In the genomic region with DNA sequence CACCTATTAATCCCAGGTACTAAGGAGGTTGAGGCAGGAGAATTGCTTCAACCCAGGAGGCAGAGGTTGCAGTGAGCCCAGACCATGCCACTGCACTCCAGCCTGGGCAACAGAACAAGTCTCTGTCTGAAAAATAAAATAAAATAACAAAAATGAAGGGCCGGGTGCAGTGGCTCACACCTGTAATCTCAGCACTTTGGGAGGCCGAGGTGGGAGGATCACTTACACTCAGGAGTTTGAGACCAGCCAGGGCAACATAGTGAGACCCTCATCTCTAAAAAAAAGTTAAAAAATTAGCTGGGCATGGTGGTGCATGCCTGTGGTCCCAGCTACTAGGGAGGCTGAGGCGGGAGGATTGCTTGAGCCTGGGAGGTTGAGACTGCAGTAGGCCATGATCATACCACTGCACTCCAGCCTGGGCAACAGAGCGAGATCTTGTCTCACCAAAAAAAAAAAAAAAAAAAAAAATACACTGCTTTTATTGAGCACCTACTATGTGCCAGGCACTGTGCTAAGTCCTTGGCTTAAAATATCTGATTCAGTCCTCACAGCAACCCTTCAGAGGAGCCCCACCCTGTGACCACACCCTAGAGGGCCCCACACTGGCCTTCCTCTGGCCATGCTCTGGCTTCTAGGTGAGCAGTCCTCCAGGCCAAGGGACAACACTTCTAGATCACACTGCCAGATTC, we compare ENCODE assay signal across 12 cellular contexts. TPM values are rescaled to one million over a fixed set of nuclear protein-coding genes. Genes with fewer than 3 reads are reported as not detected.
DNase-seq lines count a peak whose midpoint lies in the region; ATAC-seq, FAIRE-seq and TF ChIP-seq lines count a peak whose summit lies in the region.
"Not testable (repeated sequence)": the region's sequence is repeated elsewhere in the genome, so short reads cannot be mapped to it uniquely, and the experiment has no call there.
"Had no signal": no experiment of that assay in that cellular context is flagged by ENCODE, and none has a peak within 500 bp of the region (broad histone marks: within the 10 kb centered on the region; RNA-seq: fewer than 3 reads in every experiment).

No MANE protein-coding gene starts in this region.

- intact Hi-C loops in Caco-2 (cut with micrococcal nuclease; ENCODE audit: unreplicated experiment) = loop anchor here (1.0 to 10.0 kb wide), 2 partner anchors 18 to 99 kb away; no protein-coding TSS in a partner anchor
- intact Hi-C loops in heart left ventricle (cut with DNase I) = loop anchor here in 4 of 10 donors (5.0 to 10.0 kb wide), 3 partner anchors 49 to 151 kb away; no protein-coding TSS in a partner anchor
- intact Hi-C loops in HepG2 (cut with micrococcal nuclease; ENCODE audit: unreplicated experiment) = not testable (repeated sequence)

- 0 out of 2 replicates have a peak overlapping the region, but pooled peaks have one; percentile 25 for H3K4me2 ChIP-seq in HepG2 (ENCODE audit: low read depth, low read length)
- not testable (repeated sequence) for H3K4me2 ChIP-seq in neuronal stem cell (ENCODE audit: insufficient read depth, low read length, poor library complexity, severe bottlenecking)

- DNase-seq in Caco-2; WTC11 (ENCODE audit: low spot score); coronary artery (ENCODE audit: low spot score); heart left ventricle; HepG2 (ENCODE audit: low spot score); neuronal stem cell (ENCODE audit: low spot score): not testable (repeated sequence)

- H3K23ac ChIP-seq in neuronal stem cell (ENCODE audit: low read depth, low read length, poor library complexity) = not testable (repeated sequence)

- not testable (repeated sequence) for H3K27me3 Mint-ChIP-seq in Caco-2 (ENCODE audit: insufficient read depth, unreplicated experiment); WTC11 (ENCODE audit: low read depth)

- H3K9me3 Mint-ChIP-seq in Caco-2 (ENCODE audit: unreplicated experiment); WTC11: not testable (repeated sequence)

- H3K4ac ChIP-seq in neuronal stem cell (ENCODE audit: low read length) = not testable (repeated sequence)

- not testable (repeated sequence) for H3K14ac ChIP-seq in neuronal stem cell (ENCODE audit: low read length)

- TF ChIP-seq POLR2A in heart left ventricle (IDR thresholded peaks at IDR 0.05); HepG2 (IDR thresholded peaks at IDR 0.05; ENCODE audit: insufficient read depth in 1 of 2, low read depth in 2 of 2, low read length in 2 of 2): not testable (repeated sequence)

- H2BK15ac ChIP-seq in neuronal stem cell (ENCODE audit: low read length) = peak overlapping the region; percentile 50

- peak overlapping the region; percentile 42 for H3K18ac ChIP-seq in neuronal stem cell (ENCODE audit: low read length)

- not testable (repeated sequence) for H3K4me3 Mint-ChIP-seq in Caco-2 (ENCODE audit: unreplicated experiment); WTC11

- ATAC-seq in WTC11, heart left ventricle, HepG2: not testable (repeated sequence)

- not testable (repeated sequence) for H2BK120ac ChIP-seq in neuronal stem cell (ENCODE audit: low read depth, low read length)

- not testable (repeated sequence) for H3K4me3 ChIP-seq in Caco-2 (ENCODE audit: low read depth, low read length); coronary artery; heart left ventricle; HepG2 (replicated peaks in 1 of 3; ENCODE audit: insufficient read depth in 1 of 3, low read depth in 2 of 3, low read length in 3 of 3); neuronal stem cell (ENCODE audit: low read length in 2 of 2); stomach smooth muscle (ENCODE audit: low read length in 2 of 2)

- not testable (repeated sequence) for H2AFZ ChIP-seq in HepG2 (ENCODE audit: low read length); neuronal stem cell (ENCODE audit: low read length)

- CTCF ChIA-PET in Caco-2 (lab: Charles Lee); HepG2 (lab: Yijun Ruan, JAX; ENCODE audit: low intra/inter-chr PET ratio, low total read pairs): not testable (repeated sequence)
- CTCF ChIA-PET in WTC11 (lab: Charles Lee) = interaction anchor here (2.0 kb wide), 1 partner anchor 24 kb away, joined by 10 read pairs; no protein-coding TSS in a partner anchor

- H3K9me3 ChIP-seq in Caco-2; heart left ventricle; HepG2 (ENCODE audit: low read length); neuronal stem cell (replicated peaks in 1 of 2; ENCODE audit: control insufficient read depth in 2 of 2, insufficient read depth in 1 of 2, low read depth in 1 of 2, low read length in 2 of 2); stomach smooth muscle (ENCODE audit: control insufficient read depth in 2 of 2, low read length in 2 of 2): not testable (repeated sequence)

- in situ Hi-C loops in HepG2 (cut with HindIII; ENCODE audit: extremely low pct_ligation_motif_present, low pct_unique_long_range_greater_than_20kb) = not testable (repeated sequence)

- H2BK12ac ChIP-seq in neuronal stem cell (ENCODE audit: low read length) = not testable (repeated sequence)

- TF ChIP-seq CTCF in Caco-2 (IDR thresholded peaks at IDR 0.05; ENCODE audit: insufficient read depth in 1 of 2, low read depth in 1 of 2, low read length in 1 of 2, severe bottlenecking in 1 of 2, unreplicated experiment in 1 of 2); WTC11 (IDR thresholded peaks at IDR 0.05); coronary artery (IDR thresholded peaks at IDR 0.05); heart left ventricle (IDR thresholded peaks at IDR 0.05); HepG2 (CRISPR knock-in tag; IDR thresholded peaks at IDR 0.05): not testable (repeated sequence)

- not testable (repeated sequence) for H3K36me3 ChIP-seq in Caco-2 (ENCODE audit: control insufficient read depth, insufficient read depth, low read length); heart left ventricle; HepG2 (replicated peaks in 1 of 2; ENCODE audit: control insufficient read depth in 1 of 2, insufficient read depth in 2 of 2, low read length in 2 of 2); neuronal stem cell (replicated peaks in 1 of 2; ENCODE audit: control insufficient read depth in 2 of 2, insufficient read depth in 2 of 2, low read length in 2 of 2); stomach smooth muscle (ENCODE audit: control insufficient read depth in 2 of 2, insufficient read depth in 2 of 2, low read length in 2 of 2)

- peaks cover 57% of the 10 kb centered on the region for H3K4me1 ChIP-seq in Caco-2
- H3K4me1 ChIP-seq in heart left ventricle = peaks cover 0 to 44% (median 23%) of the 10 kb centered on the region in 12 donors
- H3K4me1 ChIP-seq in HepG2 (ENCODE audit: insufficient read depth, low read length) = peaks cover 96% of the 10 kb centered on the region
- H3K4me1 ChIP-seq in neuronal stem cell (ENCODE audit: control insufficient read depth in 2 of 2, insufficient read depth in 1 of 2, low read depth in 1 of 2, low read length in 2 of 2) = peaks cover 2 to 20% of the 10 kb centered on the region in 2 donors
- peaks cover 63% of the 10 kb centered on the region for H3K4me1 ChIP-seq in stomach smooth muscle (ENCODE audit: control insufficient read depth, insufficient read depth, low read length)

- H3K4me1 Mint-ChIP-seq in Caco-2 (ENCODE audit: low read depth, unreplicated experiment) (peaks cover 30% of the 10 kb centered on the region), WTC11 (peaks cover 80% of the 10 kb centered on the region)

- TF ChIP-seq RAD21 in HepG2 (CRISPR knock-in tag; IDR thresholded peaks at IDR 0.05) = not testable (repeated sequence)

- peaks cover 20% of the 10 kb centered on the region for H3K36me3 Mint-ChIP-seq in Caco-2 (ENCODE audit: insufficient read depth, unreplicated experiment)
- H3K36me3 Mint-ChIP-seq in WTC11 = not testable (repeated sequence)

- not testable (repeated sequence) for H3K27me3 ChIP-seq in Caco-2 (replicated peaks; ENCODE audit: control insufficient read depth, insufficient read depth, low read length); heart left ventricle; HepG2 (ENCODE audit: control insufficient read depth in 1 of 2, insufficient read depth in 2 of 2, low read length in 2 of 2); stomach smooth muscle (ENCODE audit: control insufficient read depth in 1 of 2, insufficient read depth in 2 of 2, low read length in 2 of 2)
- H3K27me3 ChIP-seq in neuronal stem cell (ENCODE audit: control insufficient read depth in 3 of 3, insufficient read depth in 3 of 3, low read depth in 1 of 3, low read length in 3 of 3) = peaks cover 0 to 12% (median 11%) of the 10 kb centered on the region in 3 experiments

- not testable (repeated sequence) for H3K79me2 ChIP-seq in HepG2 (ENCODE audit: insufficient read depth, low read length)

- FAIRE-seq in HepG2 (lab: Jason Lieb, UNC) = not testable (repeated sequence)

- POLR2A ChIA-PET in Caco-2 (lab: Charles Lee); WTC11 (lab: Charles Lee): not testable (repeated sequence)
- POLR2A ChIA-PET in HepG2 (lab: Yijun Ruan, JAX) = interaction anchor here (0.7 kb wide), 1 partner anchor 74 kb away, joined by 3 read pairs; no protein-coding TSS in a partner anchor

- H2BK5ac ChIP-seq in neuronal stem cell (ENCODE audit: low read length) = not testable (repeated sequence)

- H4K91ac ChIP-seq in neuronal stem cell (ENCODE audit: low read depth, low read length, poor library complexity) = not testable (repeated sequence)

- H4K8ac ChIP-seq in neuronal stem cell (ENCODE audit: low read depth, low read length) = not testable (repeated sequence)

- WGBS in heart left ventricle, 4 donors = 85 to 100% (median 98%) methylated on average over 4 of the region's 4 CpGs
- WGBS in HepG2 (ENCODE audit: low lambda C conversion rate) = 74% methylated on average over 4 of the region's 4 CpGs
- WGBS in neuronal stem cell (ENCODE audit: extremely low coverage in 2 of 2, insufficient read length in 2 of 2, insufficient replicate concordance in 1 of 2), 2 donors = no CpG with 5 or more reads among the region's 4 CpGs

- not testable (repeated sequence) for H3K79me1 ChIP-seq in neuronal stem cell (ENCODE audit: low read depth, low read length)

- H3K9ac ChIP-seq in HepG2 (ENCODE audit: insufficient read depth, low read depth, low read length); neuronal stem cell (ENCODE audit: low read depth, low read length, poor library complexity); stomach smooth muscle (ENCODE audit: low read length in 2 of 2): not testable (repeated sequence)

- peak overlapping the region; percentile 95 for H3K27ac Mint-ChIP-seq in Caco-2 (ENCODE audit: unreplicated experiment)
- not testable (repeated sequence) for H3K27ac Mint-ChIP-seq in WTC11

- not testable (repeated sequence) for H2AK5ac ChIP-seq in neuronal stem cell (ENCODE audit: low read depth, low read length)

- TF ChIP-seq EP300 in HepG2 (IDR thresholded peaks at IDR 0.05; ENCODE audit: low read depth in 2 of 2, low read length in 2 of 2); HepG2 (CRISPR knock-in tag; IDR thresholded peaks at IDR 0.05; ENCODE audit: borderline replicate concordance): not testable (repeated sequence)

- not testable (repeated sequence) for BruUV-seq in Caco-2 (replicated peaks; lab: Mats Ljungman, UMichigan); HepG2 (replicated peaks; lab: Mats Ljungman, UMichigan)

- H3K27ac ChIP-seq in coronary artery (peak overlapping the region; percentile 80 to 86), heart left ventricle (peak overlapping the region in 9 of 12 donors; percentile 54 to 92 (median 74)), stomach smooth muscle (ENCODE audit: low read length) (peak overlapping the region; percentile 74)
- not testable (repeated sequence) for H3K27ac ChIP-seq in HepG2 (ENCODE audit: extremely low read length, insufficient read depth, low read length); neuronal stem cell (replicated peaks; ENCODE audit: low read length)

- H4K20me1 ChIP-seq in HepG2 (ENCODE audit: insufficient read depth, low read length) = not testable (repeated sequence)

RNA-seq across cellular contexts. Expression of a gene that starts 5.4 kb away (rescaled TPM):
- total RNA-seq in Caco-2 (2022) = 60.9 and 61.5 TPM in 2 replicates
- total RNA-seq in WTC11 (2021) = 134 to 140 TPM (median 137 TPM) in 3 replicates
- total RNA-seq in heart left ventricle = 1 to 10 TPM; 1.1 to 7.3 (median 3.6) TPM
- 1 to 10 TPM; 5.6 TPM for polyA plus RNA-seq in heart left ventricle
- total RNA-seq in HepG2 (2016; rRNA removed; fragmentation: Illumina TruSeq; extraction: Trizol) = 68.0 and 70.0 TPM in 2 replicates
- 21.0 and 21.9 TPM in 2 replicates for total RNA-seq in HepG2 (2016; cell fraction: cytosol; rRNA removed; fragmentation: Illumina TruSeq; extraction: Trizol; ENCODE audit: low read depth)
- total RNA-seq in HepG2 (2016; cell fraction: insoluble cytoplasmic fraction; rRNA removed; fragmentation: Illumina TruSeq; extraction: Trizol) = 67.8 and 73.3 TPM in 2 replicates
- total RNA-seq in HepG2 (2016; cell fraction: membrane; rRNA removed; fragmentation: Illumina TruSeq; extraction: Trizol) = 42.7 and 50.7 TPM in 2 replicates
- total RNA-seq in HepG2 (2016; cell fraction: nucleus; rRNA removed; fragmentation: Illumina TruSeq; extraction: Trizol) = 51.2 and 64.7 TPM in 2 replicates
- polyA plus RNA-seq in HepG2 (2011; rRNA removed) = 124 and 141 TPM in 2 replicates
- polyA plus RNA-seq in HepG2 (2011; cell fraction: cytosol; rRNA removed) = 66.2 and 82.5 TPM in 2 replicates
- 477 and 514 TPM in 2 replicates for polyA plus RNA-seq in HepG2 (2011; cell fraction: nucleus; rRNA removed)
- 189 and 204 TPM in 2 replicates for polyA plus RNA-seq in HepG2 (2012)
- 14.6 and 16.8 TPM in 2 replicates for polyA plus RNA-seq in HepG2 (2016; cell fraction: cytosol; fragmentation: Illumina TruSeq; extraction: Trizol; ENCODE audit: low read depth)
- 53.0 and 54.7 TPM in 2 replicates for polyA plus RNA-seq in HepG2 (2016; cell fraction: insoluble cytoplasmic fraction; fragmentation: Illumina TruSeq; extraction: Trizol; ENCODE audit: low read depth)
- 27.1 and 29.9 TPM in 2 replicates for polyA plus RNA-seq in HepG2 (2016; cell fraction: membrane; fragmentation: Illumina TruSeq; extraction: Trizol; ENCODE audit: low read depth)
- polyA plus RNA-seq in HepG2 (2016; cell fraction: nucleus; fragmentation: Illumina TruSeq; extraction: Trizol; ENCODE audit: insufficient read depth, low read depth) = 145 and 160 TPM in 2 replicates
- 4.6 and 63.9 TPM in 2 replicates for polyA minus RNA-seq in HepG2 (2011; rRNA and poly(A)+ RNA removed; ENCODE audit: low replicate concordance)
- 23.6 and 25.7 TPM in 2 replicates for polyA minus RNA-seq in HepG2 (2011; cell fraction: cytosol; rRNA and poly(A)+ RNA removed)
- polyA minus RNA-seq in HepG2 (2011; cell fraction: nucleus; rRNA and poly(A)+ RNA removed) = 126 and 135 TPM in 2 replicates
- 0.15 TPM for polyA plus RNA-seq in neuronal stem cell (2013, experiment 1 of 2)
- polyA plus RNA-seq in neuronal stem cell (2013, experiment 2 of 2) = not detected
- total RNA-seq: CD8-positive, alpha-beta T cell had no signal
- polyA plus RNA-seq: GM23248 had no signal

RNA-seq across cellular contexts. Expression of a gene that starts 29.6 kb away (rescaled TPM):
- total RNA-seq in Caco-2 (2022) = not detected in 2 replicates
- not detected in 3 replicates for total RNA-seq in WTC11 (2021)
- total RNA-seq in heart left ventricle = not detected
- not detected for polyA plus RNA-seq in heart left ventricle
- not detected in 2 replicates for total RNA-seq in HepG2 (2016; rRNA removed; fragmentation: Illumina TruSeq; extraction: Trizol)
- total RNA-seq in HepG2 (2016; cell fraction: cytosol; rRNA removed; fragmentation: Illumina TruSeq; extraction: Trizol; ENCODE audit: low read depth) = not detected in 2 replicates
- total RNA-seq in HepG2 (2016; cell fraction: insoluble cytoplasmic fraction; rRNA removed; fragmentation: Illumina TruSeq; extraction: Trizol) = not detected in 2 replicates
- total RNA-seq in HepG2 (2016; cell fraction: membrane; rRNA removed; fragmentation: Illumina TruSeq; extraction: Trizol) = not detected in 2 replicates
- not detected in 2 replicates for total RNA-seq in HepG2 (2016; cell fraction: nucleus; rRNA removed; fragmentation: Illumina TruSeq; extraction: Trizol)
- polyA plus RNA-seq in HepG2 (2011; rRNA removed) = not detected in 2 replicates
- not detected in 2 replicates for polyA plus RNA-seq in HepG2 (2011; cell fraction: cytosol; rRNA removed)
- polyA plus RNA-seq in HepG2 (2011; cell fraction: nucleus; rRNA removed) = not detected in 2 replicates
- polyA plus RNA-seq in HepG2 (2012) = not detected in 2 replicates
- not detected in 2 replicates for polyA plus RNA-seq in HepG2 (2016; cell fraction: cytosol; fragmentation: Illumina TruSeq; extraction: Trizol; ENCODE audit: low read depth)
- not detected in 2 replicates for polyA plus RNA-seq in HepG2 (2016; cell fraction: insoluble cytoplasmic fraction; fragmentation: Illumina TruSeq; extraction: Trizol; ENCODE audit: low read depth)
- polyA plus RNA-seq in HepG2 (2016; cell fraction: membrane; fragmentation: Illumina TruSeq; extraction: Trizol; ENCODE audit: low read depth) = not detected in 2 replicates
- polyA plus RNA-seq in HepG2 (2016; cell fraction: nucleus; fragmentation: Illumina TruSeq; extraction: Trizol; ENCODE audit: insufficient read depth, low read depth) = not detected in 2 replicates
- polyA minus RNA-seq in HepG2 (2011; rRNA and poly(A)+ RNA removed; ENCODE audit: low replicate concordance) = not detected in 2 replicates
- not detected in 2 replicates for polyA minus RNA-seq in HepG2 (2011; cell fraction: cytosol; rRNA and poly(A)+ RNA removed)
- polyA minus RNA-seq in HepG2 (2011; cell fraction: nucleus; rRNA and poly(A)+ RNA removed) = not detected in 2 replicates
- not detected for polyA plus RNA-seq in neuronal stem cell (2013, experiment 1 of 2)
- polyA plus RNA-seq in neuronal stem cell (2013, experiment 2 of 2) = not detected
- total RNA-seq: CD8-positive, alpha-beta T cell; GM12878; GM23248; H9 had no signal
- polyA plus RNA-seq: AG04450, GM12878, GM23248 had no signal

RNA-seq across cellular contexts. Expression of a gene that starts 31.4 kb away (rescaled TPM):
- total RNA-seq in Caco-2 (2022) = 37.1 and 40.8 TPM in 2 replicates
- total RNA-seq in WTC11 (2021) = 70.6 to 88.4 TPM (median 71.2 TPM) in 3 replicates
- 100 to 1,000 TPM in 8 of 9 donors, 10 to 100 TPM in 1; 78.7 to 151 (median 111) TPM for total RNA-seq in heart left ventricle
- 100 to 1,000 TPM in 1 of 2 donors, 10 to 100 TPM in 1; 87.6 to 128 TPM for polyA plus RNA-seq in heart left ventricle
- 15.9 and 22.0 TPM in 2 replicates for total RNA-seq in HepG2 (2016; rRNA removed; fragmentation: Illumina TruSeq; extraction: Trizol)
- 11.0 and 11.2 TPM in 2 replicates for total RNA-seq in HepG2 (2016; cell fraction: cytosol; rRNA removed; fragmentation: Illumina TruSeq; extraction: Trizol; ENCODE audit: low read depth)
- 15.6 and 24.6 TPM in 2 replicates for total RNA-seq in HepG2 (2016; cell fraction: insoluble cytoplasmic fraction; rRNA removed; fragmentation: Illumina TruSeq; extraction: Trizol)
- 18.1 and 18.4 TPM in 2 replicates for total RNA-seq in HepG2 (2016; cell fraction: membrane; rRNA removed; fragmentation: Illumina TruSeq; extraction: Trizol)
- 31.0 and 33.7 TPM in 2 replicates for total RNA-seq in HepG2 (2016; cell fraction: nucleus; rRNA removed; fragmentation: Illumina TruSeq; extraction: Trizol)
- polyA plus RNA-seq in HepG2 (2011; rRNA removed) = 31.2 and 40.5 TPM in 2 replicates
- 19.8 and 25.0 TPM in 2 replicates for polyA plus RNA-seq in HepG2 (2011; cell fraction: cytosol; rRNA removed)
- 43.1 TPM in 2 replicates for polyA plus RNA-seq in HepG2 (2011; cell fraction: nucleus; rRNA removed)
- 48.6 and 68.2 TPM in 2 replicates for polyA plus RNA-seq in HepG2 (2012)
- polyA plus RNA-seq in HepG2 (2016; cell fraction: cytosol; fragmentation: Illumina TruSeq; extraction: Trizol; ENCODE audit: low read depth) = 5.6 and 6.5 TPM in 2 replicates
- 43.3 and 43.5 TPM in 2 replicates for polyA plus RNA-seq in HepG2 (2016; cell fraction: insoluble cytoplasmic fraction; fragmentation: Illumina TruSeq; extraction: Trizol; ENCODE audit: low read depth)
- polyA plus RNA-seq in HepG2 (2016; cell fraction: membrane; fragmentation: Illumina TruSeq; extraction: Trizol; ENCODE audit: low read depth) = 10.6 and 13.6 TPM in 2 replicates
- polyA plus RNA-seq in HepG2 (2016; cell fraction: nucleus; fragmentation: Illumina TruSeq; extraction: Trizol; ENCODE audit: insufficient read depth, low read depth) = 55.6 and 61.1 TPM in 2 replicates
- 26.4 and 35.1 TPM in 2 replicates for polyA minus RNA-seq in HepG2 (2011; rRNA and poly(A)+ RNA removed; ENCODE audit: low replicate concordance)
- polyA minus RNA-seq in HepG2 (2011; cell fraction: cytosol; rRNA and poly(A)+ RNA removed) = 26.2 and 26.7 TPM in 2 replicates
- 97.5 and 100 TPM in 2 replicates for polyA minus RNA-seq in HepG2 (2011; cell fraction: nucleus; rRNA and poly(A)+ RNA removed)
- polyA plus RNA-seq in neuronal stem cell (2013, experiment 1 of 2) = 30.3 TPM
- 33.9 TPM for polyA plus RNA-seq in neuronal stem cell (2013, experiment 2 of 2)
